ENCODE assay signal across 17 cellular contexts in the genomic region with DNA sequence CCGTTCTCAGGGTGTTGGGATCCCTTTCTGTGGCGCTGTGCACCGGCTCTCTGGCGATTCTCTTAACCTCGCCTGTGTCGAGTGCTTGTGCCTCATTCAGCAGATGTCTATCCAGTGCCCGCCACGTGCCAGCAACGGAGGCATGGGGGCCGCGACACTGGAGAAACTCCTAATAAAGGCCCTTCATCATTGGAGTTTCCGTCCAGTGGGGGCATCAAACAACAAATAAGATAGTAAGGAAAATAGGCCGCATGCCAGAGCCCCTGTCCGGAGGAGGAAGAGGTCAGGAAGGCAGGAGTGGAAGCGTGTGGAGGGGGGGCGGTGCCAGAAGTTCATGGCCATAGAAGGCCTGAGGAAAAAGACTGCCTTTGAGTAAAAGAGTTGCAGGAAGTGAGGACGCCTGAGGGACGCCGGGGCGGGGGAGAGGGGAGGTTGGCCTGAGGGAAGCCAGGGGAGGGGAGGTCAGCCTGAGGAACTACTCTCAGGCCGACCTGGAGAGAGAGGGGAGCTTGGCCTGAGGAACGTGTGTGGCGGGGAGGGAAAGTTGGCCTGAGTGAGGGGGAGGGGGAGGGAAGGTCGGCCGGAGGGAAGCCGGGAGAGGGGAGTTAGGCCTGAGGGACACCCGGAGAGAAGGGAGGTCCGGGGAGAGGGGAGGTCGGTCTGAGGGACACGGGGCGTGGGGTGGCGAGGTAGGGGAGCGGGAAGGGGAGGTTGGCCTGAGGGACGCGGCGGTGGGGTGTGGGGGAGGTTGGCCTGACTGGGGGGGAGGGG.
A peak's percentile ranks its signal among the peaks of the same experiment; 100 is the strongest.
DNase-seq lines count a peak whose midpoint lies in the region; ATAC-seq and TF ChIP-seq lines count a peak whose summit lies in the region.
"Had no signal": no experiment of that assay in that cellular context is flagged by ENCODE, and none has a peak within 500 bp of the region (broad histone marks: within the 10 kb centered on the region; RNA-seq: fewer than 3 reads in every experiment).

No MANE protein-coding gene starts in this region.

- H3K36me3 Mint-ChIP-seq in GM23338 (ENCODE audit: low read depth) = peaks cover 12% of the 10 kb centered on the region
- H3K36me3 Mint-ChIP-seq in Calu3 (ENCODE audit: insufficient read depth, unreplicated experiment) = no peaks in the 10 kb centered on the region

- no peaks in the 10 kb centered on the region for H4K20me1 ChIP-seq in GM23338 (replicated peaks; ENCODE audit: insufficient read depth)
- H4K20me1 ChIP-seq in osteoblast (ENCODE audit: insufficient read depth, low read length) = no peaks in the 10 kb centered on the region

- H3K27me3 Mint-ChIP-seq in GM23338 (ENCODE audit: insufficient read depth, low read depth, poor library complexity) (peaks cover 3% of the 10 kb centered on the region), Calu3 (ENCODE audit: unreplicated experiment) (peaks cover 17% of the 10 kb centered on the region)
- H3K27me3 Mint-ChIP-seq: CD4-positive, alpha-beta T cell had no signal

- H3K9me2 ChIP-seq in GM23338 (ENCODE audit: insufficient read depth) = no peaks in the 10 kb centered on the region; the same call in 1 of the 2 replicates

- intact Hi-C loops in Calu3 (cut with micrococcal nuclease; ENCODE audit: unreplicated experiment) = no loop called here

- peak overlapping the region; percentile 32; the same call in 1 of the 2 replicates for H3K4me3 ChIP-seq in GM23338
- peak overlapping the region; percentile 16; the same call in 1 of the 2 replicates for H3K4me3 ChIP-seq in HUES64 (ENCODE audit: low read length)
- H3K4me3 ChIP-seq in iPS-15b (ENCODE audit: low read depth, low read length) = peak overlapping the region; percentile 45
- H3K4me3 ChIP-seq in osteoblast (ENCODE audit: insufficient read depth, low read length) = no peak overlapping the region
- H3K4me3 ChIP-seq: MG63, PC-9 had no signal

- no peaks in the 10 kb centered on the region for H3K4me1 ChIP-seq in GM23338 (ENCODE audit: insufficient read depth)
- H3K4me1 ChIP-seq in HUES64 (ENCODE audit: insufficient read depth, low read length) = no peaks in the 10 kb centered on the region
- no peaks in the 10 kb centered on the region for H3K4me1 ChIP-seq in iPS-15b (ENCODE audit: control insufficient read depth, insufficient read depth, low read length)
- H3K4me1 ChIP-seq in osteoblast (ENCODE audit: insufficient read depth, low read length) = no peaks in the 10 kb centered on the region

- no TSS peak for BruUV-seq in Calu3 (replicated peaks; lab: Mats Ljungman, UMichigan)

- H2AFZ ChIP-seq in GM23338 (no peak overlapping the region), osteoblast (ENCODE audit: low read length) (no peak overlapping the region)
- H2AFZ ChIP-seq: PC-9 had no signal

- H3K4me1 Mint-ChIP-seq in GM23338 (0 out of 3 replicates have a peak, but pooled peaks cover 3% of the 10 kb centered on the region), Calu3 (ENCODE audit: low read depth, unreplicated experiment) (no peaks in the 10 kb centered on the region)
- H3K4me1 Mint-ChIP-seq: B cell had no signal

- CTCF ChIA-PET in Calu3 (lab: Charles Lee) = no interaction called here

- H3K27me3 ChIP-seq in GM23338 (ENCODE audit: insufficient read depth) = no peaks in the 10 kb centered on the region
- H3K27me3 ChIP-seq in HUES64 (ENCODE audit: insufficient read depth, low read length) = no peaks in the 10 kb centered on the region
- no peaks in the 10 kb centered on the region for H3K27me3 ChIP-seq in iPS-15b (ENCODE audit: control insufficient read depth, insufficient read depth, low read length)
- no peaks in the 10 kb centered on the region for H3K27me3 ChIP-seq in osteoblast (ENCODE audit: insufficient read depth, low read length)
- H3K27me3 ChIP-seq: MG63 had no signal

- no peak overlapping the region for H3K9ac ChIP-seq in HUES64 (ENCODE audit: low read depth, low read length)
- no peak overlapping the region for H3K9ac ChIP-seq in iPS-15b (ENCODE audit: low read depth, low read length)

- WGBS in HUES64 = 88% methylated on average over 36 of the region's 36 CpGs

- H3K9me3 Mint-ChIP-seq in GM23338 = no peaks in the 10 kb centered on the region
- H3K9me3 Mint-ChIP-seq in Calu3 (ENCODE audit: low read depth, unreplicated experiment) = peaks cover 7% of the 10 kb centered on the region
- H3K9me3 Mint-ChIP-seq: CD4-positive, alpha-beta T cell had no signal

- H3K4me2 ChIP-seq in GM23338 = peak overlapping the region; percentile 62; the same call in 1 of the 2 replicates
- no peak overlapping the region for H3K4me2 ChIP-seq in osteoblast (ENCODE audit: insufficient read depth, low read length)
- H3K4me2 ChIP-seq: PC-9 had no signal

- H3K9me3 ChIP-seq in HUES64 (ENCODE audit: insufficient read depth, low read depth, low read length) = no peaks in the 10 kb centered on the region
- H3K9me3 ChIP-seq in iPS-15b (ENCODE audit: control insufficient read depth, insufficient read depth, low read length) = no peaks in the 10 kb centered on the region
- H3K9me3 ChIP-seq in osteoblast (ENCODE audit: low read depth, low read length) = no peaks in the 10 kb centered on the region
- H3K9me3 ChIP-seq: MG63 had no signal

- peak; percentile 74 for DNase-seq in GM23338 (ENCODE audit: low spot score)
- peak; percentile 73 for DNase-seq in osteoblast (ENCODE audit: insufficient read length, low spot score, missing footprints)
- DNase-seq in DMS 273 treated with DMSO at 0.1 percent for 48 hours (lab: John Stamatoyannopoulos, UW) = no peak
- DNase-seq in Calu3 = no peak
- DNase-seq: CD4-positive, alpha-beta T cell; EL; MG63; NCI-H1105; NCI-H187; NCI-H446; NCI-H748 treated with DMSO at 0.1 percent for 48 hours; PC-9; SHP77 had no signal

- TF ChIP-seq CTCF in GM23338 (conservative IDR thresholded peaks at IDR 0.05; ENCODE audit: low read depth in 2 of 2) (no peak), osteoblast (IDR thresholded peaks at IDR 0.05; ENCODE audit: extremely low read depth, low read depth, low read length) (no peak), Calu3 (IDR thresholded peaks at IDR 0.05; ENCODE audit: unreplicated experiment) (no peak)

- peak overlapping the region; percentile 58; the same call in 2 of the 3 replicates for H3K4me3 Mint-ChIP-seq in GM23338
- H3K4me3 Mint-ChIP-seq in Calu3 (ENCODE audit: low read depth, unreplicated experiment) = no peak overlapping the region
- H3K4me3 Mint-ChIP-seq: B cell; CD4-positive, alpha-beta T cell had no signal

- H3F3A ChIP-seq in GM23338 (replicated peaks; ENCODE audit: low read depth) = no peaks in the 10 kb centered on the region

- H3K36me3 ChIP-seq in GM23338 (ENCODE audit: insufficient read depth) (peaks cover 6% of the 10 kb centered on the region; the same call in 1 of the 2 replicates), HUES64 (ENCODE audit: insufficient read depth, low read length) (0 out of 2 replicates have a peak, but pooled peaks cover 3% of the 10 kb centered on the region), iPS-15b (ENCODE audit: control insufficient read depth, insufficient read depth, low read length) (peaks cover 10% of the 10 kb centered on the region), osteoblast (ENCODE audit: insufficient read depth, low read length) (no peaks in the 10 kb centered on the region)
- H3K36me3 ChIP-seq: MG63 had no signal

- no peak overlapping the region for H3K27ac Mint-ChIP-seq in GM23338
- H3K27ac Mint-ChIP-seq in Calu3 (ENCODE audit: unreplicated experiment) = no peak overlapping the region
- H3K27ac Mint-ChIP-seq: B cell; CD4-positive, alpha-beta T cell had no signal

- ATAC-seq in GM23338 (peak; percentile 71), HG03469 (IDR thresholded peaks at IDR 0.05; ENCODE audit: unreplicated experiment) (no peak)

- peaks cover 9% of the 10 kb centered on the region for H3K79me2 ChIP-seq in GM23338 (replicated peaks; ENCODE audit: insufficient read depth)
- H3K79me2 ChIP-seq in osteoblast (ENCODE audit: insufficient read depth, low read length) = no peaks in the 10 kb centered on the region

- H3K27ac ChIP-seq in GM23338 (ENCODE audit: low read depth) (no peak overlapping the region), HUES64 (ENCODE audit: low read depth, low read length) (no peak overlapping the region), osteoblast (ENCODE audit: low read depth, low read length) (no peak overlapping the region)
- H3K27ac ChIP-seq: PC-9 had no signal

TF ChIP-seq in GM23338, 12 proteins besides CTCF, POLR2A, EP300 and RAD21 (continues in another document):
- TF ChIP-seq EZH2 (IDR thresholded peaks at IDR 0.05; ENCODE audit: low read depth, unreplicated experiment) = no peak
- TF ChIP-seq ZNF331 (CRISPR knock-in tag; IDR thresholded peaks at IDR 0.05; ENCODE audit: low read depth) = no peak
- TF ChIP-seq STAT1 (IDR thresholded peaks at IDR 0.05; ENCODE audit: unreplicated experiment) = no peak
- no peak for TF ChIP-seq ZNF114 (CRISPR knock-in tag; IDR thresholded peaks at IDR 0.05)
- no peak for TF ChIP-seq EZH2phosphoT487 (IDR thresholded peaks at IDR 0.05; ENCODE audit: unreplicated experiment)
- TF ChIP-seq CREB1 (CRISPR knock-in tag; IDR thresholded peaks at IDR 0.05; ENCODE audit: low read depth) = no peak
- TF ChIP-seq, protein P1, sequence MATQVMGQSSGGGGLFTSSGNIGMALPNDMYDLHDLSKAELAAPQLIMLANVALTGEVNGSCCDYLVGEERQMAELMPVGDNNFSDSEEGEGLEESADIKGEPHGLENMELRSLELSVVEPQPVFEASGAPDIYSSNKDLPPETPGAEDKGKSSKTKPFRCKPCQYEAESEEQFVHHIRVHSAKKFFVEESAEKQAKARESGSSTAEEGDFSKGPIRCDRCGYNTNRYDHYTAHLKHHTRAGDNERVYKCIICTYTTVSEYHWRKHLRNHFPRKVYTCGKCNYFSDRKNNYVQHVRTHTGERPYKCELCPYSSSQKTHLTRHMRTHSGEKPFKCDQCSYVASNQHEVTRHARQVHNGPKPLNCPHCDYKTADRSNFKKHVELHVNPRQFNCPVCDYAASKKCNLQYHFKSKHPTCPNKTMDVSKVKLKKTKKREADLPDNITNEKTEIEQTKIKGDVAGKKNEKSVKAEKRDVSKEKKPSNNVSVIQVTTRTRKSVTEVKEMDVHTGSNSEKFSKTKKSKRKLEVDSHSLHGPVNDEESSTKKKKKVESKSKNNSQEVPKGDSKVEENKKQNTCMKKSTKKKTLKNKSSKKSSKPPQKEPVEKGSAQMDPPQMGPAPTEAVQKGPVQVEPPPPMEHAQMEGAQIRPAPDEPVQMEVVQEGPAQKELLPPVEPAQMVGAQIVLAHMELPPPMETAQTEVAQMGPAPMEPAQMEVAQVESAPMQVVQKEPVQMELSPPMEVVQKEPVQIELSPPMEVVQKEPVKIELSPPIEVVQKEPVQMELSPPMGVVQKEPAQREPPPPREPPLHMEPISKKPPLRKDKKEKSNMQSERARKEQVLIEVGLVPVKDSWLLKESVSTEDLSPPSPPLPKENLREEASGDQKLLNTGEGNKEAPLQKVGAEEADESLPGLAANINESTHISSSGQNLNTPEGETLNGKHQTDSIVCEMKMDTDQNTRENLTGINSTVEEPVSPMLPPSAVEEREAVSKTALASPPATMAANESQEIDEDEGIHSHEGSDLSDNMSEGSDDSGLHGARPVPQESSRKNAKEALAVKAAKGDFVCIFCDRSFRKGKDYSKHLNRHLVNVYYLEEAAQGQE (IDR thresholded peaks at IDR 0.05; ENCODE audit: unreplicated experiment) = no peak
- TF ChIP-seq POLR2AphosphoS5 (IDR thresholded peaks at IDR 0.05; ENCODE audit: low read depth) = no peak
- no peak for TF ChIP-seq JUNB (IDR thresholded peaks at IDR 0.05; ENCODE audit: unreplicated experiment)
- no peak for TF ChIP-seq NANOG (IDR thresholded peaks at IDR 0.05; ENCODE audit: borderline replicate concordance)

Comparison
In these comparisons a context has a peak if more than half of its experiments do, and no peak if none do; other contexts are left out.
1. DNase-seq: peak in GM23338 (single experiment) and osteoblast (single experiment); none in DMS 273 treated with DMSO at 0.1 percent for 48 hours (single experiment) and Calu3 (single experiment).